Comparison of ENCODE assay signal across 8 cellular contexts in the genomic region with DNA sequence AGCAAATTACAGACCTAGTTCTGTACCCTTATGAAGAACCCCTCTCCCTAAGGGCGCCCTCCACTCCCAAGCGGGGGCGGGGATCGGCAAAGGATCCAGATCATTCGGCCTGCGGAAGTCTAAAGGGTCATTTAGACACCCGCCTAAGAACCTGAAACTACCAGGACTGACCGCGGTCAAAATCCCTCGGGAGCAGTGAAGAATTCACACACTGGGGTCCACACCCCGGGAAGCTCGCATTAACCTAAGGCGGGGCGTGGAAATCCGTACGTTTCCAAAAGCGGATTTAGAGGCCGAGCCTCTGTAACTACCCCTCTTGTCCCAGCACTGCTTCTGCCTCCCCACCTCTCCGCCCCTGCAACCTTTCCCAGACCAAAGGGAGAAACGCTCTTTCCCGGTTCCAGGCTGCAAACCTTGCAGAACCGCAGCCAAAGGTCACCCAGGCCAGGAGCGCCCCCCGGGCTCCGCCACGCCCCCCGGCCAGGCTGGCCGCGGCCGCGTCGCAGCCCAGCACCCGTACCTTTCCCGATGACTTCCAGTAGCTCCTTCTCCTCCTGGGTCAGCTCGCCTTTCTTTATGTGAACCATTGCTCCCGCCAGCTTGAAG. TPM values are rescaled to one million over a fixed set of nuclear protein-coding genes. Genes with fewer than 3 reads are reported as not detected.
DNase-seq lines count a peak whose midpoint lies in the region; FAIRE-seq and TF ChIP-seq lines count a peak whose summit lies in the region.

No MANE protein-coding gene starts in this region.

- WGBS in adrenal gland, 4 donors = 0 to 1% (median 0%) methylated on average over 25 to 36 of the region's 36 CpGs
- WGBS in small intestine, 3 donors = 0% methylated on average over 35 to 36 of the region's 36 CpGs

- peaks cover 9% of the 10 kb centered on the region for H3K36me3 Mint-ChIP-seq in activated naive CD4-positive, alpha-beta T cell treated with anti-CD3 and anti-CD28 coated beads, Interleukin-2, amount 10 ng/mL, durations not matched to agents 7 days and 5 days

- H3K4me3 Mint-ChIP-seq in activated naive CD4-positive, alpha-beta T cell treated with anti-CD3 and anti-CD28 coated beads, Interleukin-2, amount 10 ng/mL, durations not matched to agents 7 days and 5 days = peak overlapping the region; percentile 93

- peak in 1 of 2 donors; percentile 39 for TF ChIP-seq POLR2A in adrenal gland (IDR thresholded peaks at IDR 0.05)
- TF ChIP-seq POLR2A in GM12892 (IDR thresholded peaks at IDR 0.05; ENCODE audit: low read depth, low read length) = no peak

- H3K27ac Mint-ChIP-seq in activated naive CD4-positive, alpha-beta T cell treated with anti-CD3 and anti-CD28 coated beads, Interleukin-2, amount 10 ng/mL, durations not matched to agents 7 days and 5 days = peak overlapping the region; percentile 94

- peak overlapping the region; percentile 85 for H3K4me2 ChIP-seq in Loucy (ENCODE audit: low read depth, low read length, poor library complexity, severe bottlenecking)

- CTCF ChIA-PET in activated naive CD4-positive, alpha-beta T cell treated with anti-CD3 and anti-CD28 coated beads, Interleukin-2, amount 10 ng/mL, durations not matched to agents 7 days and 5 days (lab: Charles Lee) = interaction anchor here (1.1 to 1.2 kb wide), 2 partner anchors 24 to 80 kb away, joined by 3 to 4 read pairs; no protein-coding TSS in a partner anchor

- H3K4me1 Mint-ChIP-seq in activated naive CD4-positive, alpha-beta T cell treated with anti-CD3 and anti-CD28 coated beads, Interleukin-2, amount 10 ng/mL, durations not matched to agents 7 days and 5 days = peaks cover 53% of the 10 kb centered on the region

- TF ChIP-seq CTCF in Loucy (conservative IDR thresholded peaks at IDR 0.05; ENCODE audit: low read length) = no peak
- TF ChIP-seq CTCF in adrenal gland (IDR thresholded peaks at IDR 0.05) = no peak

- in situ Hi-C loops in ACHN (cut with HindIII; ENCODE audit: low pct_ligation_motif_present, low pct_unique_long_range_greater_than_20kb, low sequenced_read_pairs) = no loop called here

- no peak for FAIRE-seq in small intestine (lab: Jason Lieb, UNC)
- FAIRE-seq in GM12892 (lab: Jason Lieb, UNC) = no peak

- intact Hi-C loops in adrenal gland (cut with DNase I) = no loop called here

- no peaks in the 10 kb centered on the region for H3F3A ChIP-seq in Loucy (ENCODE audit: low read depth)

- peak overlapping the region; percentile 90 for H2AFZ ChIP-seq in Loucy (ENCODE audit: low read length)

- peak; percentile 44 for DNase-seq in activated naive CD4-positive, alpha-beta T cell treated with anti-CD3 and anti-CD28 coated beads, Interleukin-2, amount 10 ng/mL, durations not matched to agents 7 days and 5 days
- DNase-seq in activated naive CD4-positive, alpha-beta T cell treated with anti-CD3 and anti-CD28 coated beads, Interleukin-2, amount 50 U/mL, for 16 hours = no peak
- DNase-seq in adrenal gland = peak in 6 of 7 donors; percentile 29 to 65 (median 44)
- peak; percentile 51 for DNase-seq in small intestine
- no peak for DNase-seq in ACHN
- DNase-seq in GM12892 (ENCODE audit: insufficient read length) = no peak

- H3K9me3 Mint-ChIP-seq in activated naive CD4-positive, alpha-beta T cell treated with anti-CD3 and anti-CD28 coated beads, Interleukin-2, amount 10 ng/mL, durations not matched to agents 7 days and 5 days = no peaks in the 10 kb centered on the region

- H3K27me3 Mint-ChIP-seq in activated naive CD4-positive, alpha-beta T cell treated with anti-CD3 and anti-CD28 coated beads, Interleukin-2, amount 10 ng/mL, durations not matched to agents 7 days and 5 days = no peaks in the 10 kb centered on the region

- H3K9me3 ChIP-seq in Loucy (ENCODE audit: insufficient read depth, low read depth, low read length) (no peaks in the 10 kb centered on the region), adrenal gland (replicated peaks in 1 of 3) (no peaks in the 10 kb centered on the region), small intestine (ENCODE audit: control insufficient read depth, low read depth) (no peaks in the 10 kb centered on the region)

- H3K4me1 ChIP-seq in Loucy (ENCODE audit: insufficient read depth, low read length, poor library complexity, severe bottlenecking) = peaks cover 68% of the 10 kb centered on the region
- peaks cover 0 to 38% of the 10 kb centered on the region in 2 donors for H3K4me1 ChIP-seq in adrenal gland (replicated peaks in 1 of 2)
- H3K4me1 ChIP-seq in small intestine (ENCODE audit: control insufficient read depth in 2 of 2, insufficient read depth in 1 of 2, low read depth in 1 of 2, low read length in 1 of 2) = peaks cover 5 to 13% of the 10 kb centered on the region in 2 donors

- no peaks in the 10 kb centered on the region for H3K27me3 ChIP-seq in Loucy (ENCODE audit: insufficient read depth, low read length, poor library complexity, severe bottlenecking)
- H3K27me3 ChIP-seq in adrenal gland = no peaks in the 10 kb centered on the region
- H3K27me3 ChIP-seq in small intestine (ENCODE audit: control insufficient read depth in 2 of 2, insufficient read depth in 2 of 2, low read length in 2 of 2) = no peaks in the 10 kb centered on the region

- peaks cover 46% of the 10 kb centered on the region for H4K20me1 ChIP-seq in Loucy (ENCODE audit: insufficient read depth, low read length, poor library complexity, severe bottlenecking)

- H3K9ac ChIP-seq in Loucy (ENCODE audit: low read depth, low read length, poor library complexity, severe bottlenecking) = peak overlapping the region; percentile 85

- peak overlapping the region; percentile 84 for H3K4me3 ChIP-seq in Loucy (ENCODE audit: low read length, poor library complexity, severe bottlenecking)
- H3K4me3 ChIP-seq in adrenal gland = peak overlapping the region; percentile 1 to 76 (median 58)
- peak overlapping the region; percentile 83 for H3K4me3 ChIP-seq in iPS-11a (ENCODE audit: low read depth, low read length)
- peak overlapping the region; percentile 65 to 87 for H3K4me3 ChIP-seq in small intestine (ENCODE audit: low read depth in 1 of 2, low read length in 2 of 2)

- peak overlapping the region; percentile 79 to 96 (median 93) for H3K27ac ChIP-seq in adrenal gland
- peak overlapping the region; percentile 74 to 94 for H3K27ac ChIP-seq in small intestine (ENCODE audit: low read depth in 1 of 2, low read length in 1 of 2)

- H3K9me2 ChIP-seq in Loucy (replicated peaks; ENCODE audit: low read depth, low read length) = no peaks in the 10 kb centered on the region

- H3K36me3 ChIP-seq in Loucy (ENCODE audit: insufficient read depth, low read length) = no peaks in the 10 kb centered on the region
- no peaks in the 10 kb centered on the region for H3K36me3 ChIP-seq in adrenal gland (replicated peaks in 1 of 2)
- no peaks in the 10 kb centered on the region for H3K36me3 ChIP-seq in small intestine (ENCODE audit: control insufficient read depth in 2 of 2, insufficient read depth in 2 of 2, low read length in 2 of 2)

- peaks cover 70% of the 10 kb centered on the region for H3K79me2 ChIP-seq in Loucy (ENCODE audit: insufficient read depth, low read length)

RNA-seq across cellular contexts. Expression of a gene that starts 0.5 kb away (rescaled TPM):
- total RNA-seq in adrenal gland = 10 to 100 TPM in 7 of 8 donors, 1 to 10 TPM in 1; 9.3 to 23.8 (median 15.8) TPM
- polyA plus RNA-seq in adrenal gland = 10 to 100 TPM in 1 of 3 donors, 1 to 10 TPM in 2; 5.4 to 20.0 (median 7.0) TPM
- 10 to 100 TPM; 13.9 to 14.3 (median 14.1) TPM for polyA plus RNA-seq in small intestine
- polyA plus RNA-seq in GM12892 (2012; ENCODE audit: missing spikeins) = 0.28 TPM

RNA-seq across cellular contexts. Expression of a gene that starts 0.9 kb away (rescaled TPM):
- total RNA-seq in adrenal gland = 10 to 100 TPM; 18.5 to 39.6 (median 34.2) TPM
- 10 to 100 TPM; 11.1 to 43.0 (median 19.7) TPM for polyA plus RNA-seq in adrenal gland
- polyA plus RNA-seq in small intestine = 10 to 100 TPM; 21.9 to 60.6 (median 30.5) TPM
- polyA plus RNA-seq in GM12892 (2012; ENCODE audit: missing spikeins) = 6.8 TPM

Comparison
In these comparisons a context has a peak if more than half of its experiments do, and no peak if none do; other contexts are left out.
1. DNase-seq: peak in activated naive CD4-positive, alpha-beta T cell treated with anti-CD3 and anti-CD28 coated beads, Interleukin-2, amount 10 ng/mL, durations not matched to agents 7 days and 5 days (single experiment), adrenal gland (6 of 7) and small intestine (single experiment); none in activated naive CD4-positive, alpha-beta T cell treated with anti-CD3 and anti-CD28 coated beads, Interleukin-2, amount 50 U/mL, for 16 hours (single experiment), ACHN (single experiment) and GM12892 (single experiment).
2. Peak in every context shown above with its lines, with median percentiles within 50 percentile points of each other: H3K4me3 ChIP-seq.